1 cellular context compared by ENCODE assay signal in the genomic region with DNA sequence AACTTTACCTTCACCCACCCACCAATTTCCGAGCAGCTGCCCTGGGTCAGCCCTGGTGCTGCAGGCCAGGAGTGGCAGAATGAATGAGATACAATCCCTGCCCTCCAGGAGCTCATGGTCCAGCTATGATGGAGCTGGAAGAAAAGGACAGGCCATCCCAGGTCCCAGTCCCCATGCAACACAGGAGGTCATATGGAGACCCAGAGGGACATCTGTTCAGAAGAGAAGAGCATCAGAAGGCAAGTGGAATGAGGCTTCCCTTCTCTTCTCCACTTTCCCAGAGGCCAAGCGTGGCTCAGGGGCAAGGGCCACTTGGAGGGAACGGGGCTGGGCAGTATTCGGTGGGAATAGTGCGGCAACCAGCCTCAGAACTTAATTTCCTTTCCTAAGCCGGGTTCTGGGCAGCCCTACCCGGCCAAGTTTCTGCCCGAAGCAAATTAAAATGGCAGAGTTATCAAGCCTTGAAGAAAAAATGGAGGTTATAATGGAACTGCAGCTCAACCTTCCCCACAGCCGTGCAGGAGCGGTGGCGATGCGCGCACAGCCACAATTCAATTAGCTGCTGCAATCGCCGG.
TF ChIP-seq lines count a peak whose summit lies in the region.

No MANE protein-coding gene starts in this region.

TF ChIP-seq in WTC11, 78 proteins besides CTCF, POLR2A, EP300 and RAD21 (continued from another document):
- TF ChIP-seq, protein P1, sequence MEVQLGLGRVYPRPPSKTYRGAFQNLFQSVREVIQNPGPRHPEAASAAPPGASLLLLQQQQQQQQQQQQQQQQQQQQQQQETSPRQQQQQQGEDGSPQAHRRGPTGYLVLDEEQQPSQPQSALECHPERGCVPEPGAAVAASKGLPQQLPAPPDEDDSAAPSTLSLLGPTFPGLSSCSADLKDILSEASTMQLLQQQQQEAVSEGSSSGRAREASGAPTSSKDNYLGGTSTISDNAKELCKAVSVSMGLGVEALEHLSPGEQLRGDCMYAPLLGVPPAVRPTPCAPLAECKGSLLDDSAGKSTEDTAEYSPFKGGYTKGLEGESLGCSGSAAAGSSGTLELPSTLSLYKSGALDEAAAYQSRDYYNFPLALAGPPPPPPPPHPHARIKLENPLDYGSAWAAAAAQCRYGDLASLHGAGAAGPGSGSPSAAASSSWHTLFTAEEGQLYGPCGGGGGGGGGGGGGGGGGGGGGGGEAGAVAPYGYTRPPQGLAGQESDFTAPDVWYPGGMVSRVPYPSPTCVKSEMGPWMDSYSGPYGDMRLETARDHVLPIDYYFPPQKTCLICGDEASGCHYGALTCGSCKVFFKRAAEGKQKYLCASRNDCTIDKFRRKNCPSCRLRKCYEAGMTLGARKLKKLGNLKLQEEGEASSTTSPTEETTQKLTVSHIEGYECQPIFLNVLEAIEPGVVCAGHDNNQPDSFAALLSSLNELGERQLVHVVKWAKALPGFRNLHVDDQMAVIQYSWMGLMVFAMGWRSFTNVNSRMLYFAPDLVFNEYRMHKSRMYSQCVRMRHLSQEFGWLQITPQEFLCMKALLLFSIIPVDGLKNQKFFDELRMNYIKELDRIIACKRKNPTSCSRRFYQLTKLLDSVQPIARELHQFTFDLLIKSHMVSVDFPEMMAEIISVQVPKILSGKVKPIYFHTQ (CRISPR knock-in tag; IDR thresholded peaks at IDR 0.05): no peak
- TF ChIP-seq, protein P2, sequence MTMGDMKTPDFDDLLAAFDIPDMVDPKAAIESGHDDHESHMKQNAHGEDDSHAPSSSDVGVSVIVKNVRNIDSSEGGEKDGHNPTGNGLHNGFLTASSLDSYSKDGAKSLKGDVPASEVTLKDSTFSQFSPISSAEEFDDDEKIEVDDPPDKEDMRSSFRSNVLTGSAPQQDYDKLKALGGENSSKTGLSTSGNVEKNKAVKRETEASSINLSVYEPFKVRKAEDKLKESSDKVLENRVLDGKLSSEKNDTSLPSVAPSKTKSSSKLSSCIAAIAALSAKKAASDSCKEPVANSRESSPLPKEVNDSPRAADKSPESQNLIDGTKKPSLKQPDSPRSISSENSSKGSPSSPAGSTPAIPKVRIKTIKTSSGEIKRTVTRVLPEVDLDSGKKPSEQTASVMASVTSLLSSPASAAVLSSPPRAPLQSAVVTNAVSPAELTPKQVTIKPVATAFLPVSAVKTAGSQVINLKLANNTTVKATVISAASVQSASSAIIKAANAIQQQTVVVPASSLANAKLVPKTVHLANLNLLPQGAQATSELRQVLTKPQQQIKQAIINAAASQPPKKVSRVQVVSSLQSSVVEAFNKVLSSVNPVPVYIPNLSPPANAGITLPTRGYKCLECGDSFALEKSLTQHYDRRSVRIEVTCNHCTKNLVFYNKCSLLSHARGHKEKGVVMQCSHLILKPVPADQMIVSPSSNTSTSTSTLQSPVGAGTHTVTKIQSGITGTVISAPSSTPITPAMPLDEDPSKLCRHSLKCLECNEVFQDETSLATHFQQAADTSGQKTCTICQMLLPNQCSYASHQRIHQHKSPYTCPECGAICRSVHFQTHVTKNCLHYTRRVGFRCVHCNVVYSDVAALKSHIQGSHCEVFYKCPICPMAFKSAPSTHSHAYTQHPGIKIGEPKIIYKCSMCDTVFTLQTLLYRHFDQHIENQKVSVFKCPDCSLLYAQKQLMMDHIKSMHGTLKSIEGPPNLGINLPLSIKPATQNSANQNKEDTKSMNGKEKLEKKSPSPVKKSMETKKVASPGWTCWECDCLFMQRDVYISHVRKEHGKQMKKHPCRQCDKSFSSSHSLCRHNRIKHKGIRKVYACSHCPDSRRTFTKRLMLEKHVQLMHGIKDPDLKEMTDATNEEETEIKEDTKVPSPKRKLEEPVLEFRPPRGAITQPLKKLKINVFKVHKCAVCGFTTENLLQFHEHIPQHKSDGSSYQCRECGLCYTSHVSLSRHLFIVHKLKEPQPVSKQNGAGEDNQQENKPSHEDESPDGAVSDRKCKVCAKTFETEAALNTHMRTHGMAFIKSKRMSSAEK (CRISPR knock-in tag; IDR thresholded peaks at IDR 0.05; ENCODE audit: borderline replicate concordance): no peak
- TF ChIP-seq ZBTB21 (CRISPR knock-in tag; IDR thresholded peaks at IDR 0.05; ENCODE audit: borderline replicate concordance) (no peak), MXD4 (CRISPR knock-in tag; IDR thresholded peaks at IDR 0.05; ENCODE audit: borderline replicate concordance) (no peak), ZNF423 (CRISPR knock-in tag; IDR thresholded peaks at IDR 0.05) (no peak), ZNF232 (CRISPR knock-in tag; IDR thresholded peaks at IDR 0.05) (no peak)
- TF ChIP-seq, protein P3, sequence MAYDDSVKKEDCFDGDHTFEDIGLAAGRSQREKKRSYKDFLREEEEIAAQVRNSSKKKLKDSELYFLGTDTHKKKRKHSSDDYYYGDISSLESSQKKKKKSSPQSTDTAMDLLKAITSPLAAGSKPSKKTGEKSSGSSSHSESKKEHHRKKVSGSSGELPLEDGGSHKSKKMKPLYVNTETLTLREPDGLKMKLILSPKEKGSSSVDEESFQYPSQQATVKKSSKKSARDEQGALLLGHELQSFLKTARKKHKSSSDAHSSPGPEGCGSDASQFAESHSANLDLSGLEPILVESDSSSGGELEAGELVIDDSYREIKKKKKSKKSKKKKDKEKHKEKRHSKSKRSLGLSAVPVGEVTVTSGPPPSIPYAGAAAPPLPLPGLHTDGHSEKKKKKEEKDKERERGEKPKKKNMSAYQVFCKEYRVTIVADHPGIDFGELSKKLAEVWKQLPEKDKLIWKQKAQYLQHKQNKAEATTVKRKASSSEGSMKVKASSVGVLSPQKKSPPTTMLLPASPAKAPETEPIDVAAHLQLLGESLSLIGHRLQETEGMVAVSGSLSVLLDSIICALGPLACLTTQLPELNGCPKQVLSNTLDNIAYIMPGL (CRISPR knock-in tag; IDR thresholded peaks at IDR 0.05): no peak
- TF ChIP-seq, protein P4, sequence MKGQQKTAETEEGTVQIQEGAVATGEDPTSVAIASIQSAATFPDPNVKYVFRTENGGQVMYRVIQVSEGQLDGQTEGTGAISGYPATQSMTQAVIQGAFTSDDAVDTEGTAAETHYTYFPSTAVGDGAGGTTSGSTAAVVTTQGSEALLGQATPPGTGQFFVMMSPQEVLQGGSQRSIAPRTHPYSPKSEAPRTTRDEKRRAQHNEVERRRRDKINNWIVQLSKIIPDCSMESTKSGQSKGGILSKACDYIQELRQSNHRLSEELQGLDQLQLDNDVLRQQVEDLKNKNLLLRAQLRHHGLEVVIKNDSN (CRISPR knock-in tag; IDR thresholded peaks at IDR 0.05): no peak
